13 cellular contexts compared by ENCODE assay signal in genomic region chr11:66259225-66259624, GRCh38. TPM values are rescaled to one million over a fixed set of nuclear protein-coding genes. Genes with fewer than 3 reads are reported as not detected.
A peak's percentile ranks its signal among the peaks of the same experiment; 100 is the strongest.
DNase-seq lines count a peak whose midpoint lies in the region; ATAC-seq, FAIRE-seq and TF ChIP-seq lines count a peak whose summit lies in the region.
"Had no signal": no experiment of that assay in that cellular context is flagged by ENCODE, and none has a peak within 500 bp of the region (broad histone marks: within the 10 kb centered on the region; RNA-seq: fewer than 3 reads in every experiment).

No MANE protein-coding gene starts in this region.

- no peak overlapping the region for H2AFZ ChIP-seq in astrocyte (ENCODE audit: low read depth, low read length)

- CTCF ChIA-PET in Calu3 (lab: Charles Lee) = no interaction called here

- peak overlapping the region; percentile 98 for H3K27ac ChIP-seq in KOPT-K1 (ENCODE audit: low read depth, low read length, poor library complexity, severe bottlenecking)
- H3K27ac ChIP-seq in astrocyte (ENCODE audit: low read depth, low read length) = no peak overlapping the region

- ATAC-seq in natural killer cell treated with Interleukin-12 subunit alpha and Interleukin-12 subunit beta and Interleukin-15 and Interleukin-18, amount 100 ng/mL, for 72 hours = no peak
- no peak for ATAC-seq in HG03025 (IDR thresholded peaks at IDR 0.05; ENCODE audit: low FRiP score, unreplicated experiment)

- intact Hi-C loops in Calu3 (cut with micrococcal nuclease; ENCODE audit: unreplicated experiment) = no loop called here

- no peak for DNase-seq in Calu3
- no peak for DNase-seq in astrocyte (ENCODE audit: low read depth)
- DNase-seq in natural killer cell treated with Interleukin-12 subunit alpha and Interleukin-12 subunit beta and Interleukin-15 and Interleukin-18, amount 100 ng/mL, for 72 hours (ENCODE audit: low spot score) = no peak
- no peak for DNase-seq in stimulated activated CD4-positive, alpha-beta T cell treated with anti-CD3 and anti-CD28 coated beads, Interleukin-4, amount 100 ng/mL, for 1 hour
- DNase-seq in retina = no peak
- DNase-seq: activated CD4-positive, alpha-beta T cell treated with anti-CD3 and anti-CD28 coated beads, Interleukin-2, amount 50 U/mL, for 48 hours; aorta; NCI-H1436; stimulated activated CD4-positive, alpha-beta T cell treated with anti-CD3 and anti-CD28 coated beads, Interleukin-2, amount 100 ng/mL, for 48 hours had no signal

- H3K4me3 Mint-ChIP-seq in Calu3 (ENCODE audit: low read depth, unreplicated experiment) (no peak overlapping the region), astrocyte (ENCODE audit: unreplicated experiment) (peak overlapping the region; percentile 85)
- peak overlapping the region; percentile 93 for H3K4me3 Mint-ChIP-seq in natural killer cell treated with Interleukin-12 subunit alpha and Interleukin-12 subunit beta and Interleukin-15 and Interleukin-18, amount 100 ng/mL, for 72 hours

- H3K36me3 Mint-ChIP-seq in Calu3 (ENCODE audit: insufficient read depth, unreplicated experiment) = peaks cover 58% of the 10 kb centered on the region
- H3K36me3 Mint-ChIP-seq in astrocyte (ENCODE audit: low read depth, unreplicated experiment) = peaks cover 18% of the 10 kb centered on the region
- peaks cover 8% of the 10 kb centered on the region for H3K36me3 Mint-ChIP-seq in natural killer cell treated with Interleukin-12 subunit alpha and Interleukin-12 subunit beta and Interleukin-15 and Interleukin-18, amount 100 ng/mL, for 72 hours

- no peaks in the 10 kb centered on the region for H3K27me3 Mint-ChIP-seq in Calu3 (ENCODE audit: unreplicated experiment)
- no peaks in the 10 kb centered on the region for H3K27me3 Mint-ChIP-seq in astrocyte (ENCODE audit: low read depth, unreplicated experiment)
- no peaks in the 10 kb centered on the region for H3K27me3 Mint-ChIP-seq in natural killer cell treated with Interleukin-12 subunit alpha and Interleukin-12 subunit beta and Interleukin-15 and Interleukin-18, amount 100 ng/mL, for 72 hours

- FAIRE-seq in astrocyte (lab: Jason Lieb, UNC) = no peak
- FAIRE-seq: GM19239 had no signal

- H4K20me1 ChIP-seq in astrocyte (ENCODE audit: insufficient read depth, low read length) = peaks cover 46% of the 10 kb centered on the region

- H3K27ac Mint-ChIP-seq in Calu3 (ENCODE audit: unreplicated experiment) = no peak overlapping the region
- peak overlapping the region; percentile 1 for H3K27ac Mint-ChIP-seq in astrocyte (ENCODE audit: unreplicated experiment)
- peak overlapping the region; percentile 10 to 29 for H3K27ac Mint-ChIP-seq in natural killer cell treated with Interleukin-12 subunit alpha and Interleukin-12 subunit beta and Interleukin-15 and Interleukin-18, amount 100 ng/mL, for 72 hours

- H3K9me3 ChIP-seq in KOPT-K1 (ENCODE audit: insufficient read depth, low read length, poor library complexity, severe bottlenecking) (no peaks in the 10 kb centered on the region), astrocyte (ENCODE audit: insufficient read depth, low read depth, low read length) (no peaks in the 10 kb centered on the region)
- H3K9me3 ChIP-seq: prostate gland had no signal

- H3K4me3 ChIP-seq in astrocyte (ENCODE audit: insufficient read depth, low read depth, low read length) = no peak overlapping the region

- BruUV-seq in Calu3 (replicated peaks; lab: Mats Ljungman, UMichigan) = TSS peak; percentile 58

- H3K4me2 ChIP-seq in astrocyte (ENCODE audit: low read length) = peak overlapping the region; percentile 96

- peaks cover 17% of the 10 kb centered on the region for H3K4me1 ChIP-seq in astrocyte (ENCODE audit: insufficient read depth, low read length)

- peaks cover 25% of the 10 kb centered on the region for H3K79me2 ChIP-seq in astrocyte (ENCODE audit: insufficient read depth, low read length)

- TF ChIP-seq CTCF in Calu3 (IDR thresholded peaks at IDR 0.05; ENCODE audit: unreplicated experiment) = no peak
- no peak for TF ChIP-seq CTCF in astrocyte (IDR thresholded peaks at IDR 0.05; ENCODE audit: insufficient read depth, low read depth, low read length)

- H3K9ac ChIP-seq in astrocyte (ENCODE audit: low read length) = peak overlapping the region; percentile 90

- H3K4me1 Mint-ChIP-seq in Calu3 (ENCODE audit: low read depth, unreplicated experiment) (peaks cover 19% of the 10 kb centered on the region), astrocyte (ENCODE audit: low read depth, unreplicated experiment) (peaks cover 3% of the 10 kb centered on the region)
- peaks cover 16 to 20% of the 10 kb centered on the region in 2 donors for H3K4me1 Mint-ChIP-seq in natural killer cell treated with Interleukin-12 subunit alpha and Interleukin-12 subunit beta and Interleukin-15 and Interleukin-18, amount 100 ng/mL, for 72 hours (ENCODE audit: low read depth in 2 of 2)

- H3K9me3 Mint-ChIP-seq in Calu3 (ENCODE audit: low read depth, unreplicated experiment) = no peaks in the 10 kb centered on the region
- H3K9me3 Mint-ChIP-seq in astrocyte (ENCODE audit: unreplicated experiment) = no peaks in the 10 kb centered on the region
- no peaks in the 10 kb centered on the region for H3K9me3 Mint-ChIP-seq in natural killer cell treated with Interleukin-12 subunit alpha and Interleukin-12 subunit beta and Interleukin-15 and Interleukin-18, amount 100 ng/mL, for 72 hours

- H3K36me3 ChIP-seq in KOPT-K1 (ENCODE audit: insufficient read depth, low read length) (peaks cover 51% of the 10 kb centered on the region), astrocyte (ENCODE audit: insufficient read depth, low read length) (peaks cover 11% of the 10 kb centered on the region)

- no peaks in the 10 kb centered on the region for H3K27me3 ChIP-seq in astrocyte (ENCODE audit: insufficient read depth, low read length)

RNA-seq across cellular contexts. Expression of gene KLC2, which starts 1.7 kb away (rescaled TPM):
- 41.7 and 46.7 TPM in 2 replicates for total RNA-seq in Calu3 (2022)
- 43.1 and 44.8 TPM in 2 replicates for total RNA-seq in astrocyte
- total RNA-seq in natural killer cell treated with Interleukin-12 subunit alpha and Interleukin-12 subunit beta and Interleukin-15 and Interleukin-18, amount 100 ng/mL, for 72 hours = 10 to 100 TPM; 38.0 to 77.2 TPM

RNA-seq across cellular contexts. Expression of gene RAB1B, which starts 9.2 kb away (rescaled TPM):
- 144 and 146 TPM in 2 replicates for total RNA-seq in Calu3 (2022)
- 109 and 120 TPM in 2 replicates for total RNA-seq in astrocyte
- total RNA-seq in natural killer cell treated with Interleukin-12 subunit alpha and Interleukin-12 subunit beta and Interleukin-15 and Interleukin-18, amount 100 ng/mL, for 72 hours = 100 to 1,000 TPM; 139 to 146 TPM

RNA-seq across cellular contexts. Expression of gene CNIH2, which starts 18.8 kb away (rescaled TPM):
- total RNA-seq in Calu3 (2022) (2.9 and 3.5 TPM in 2 replicates), astrocyte (12.2 and 12.3 TPM in 2 replicates)
- total RNA-seq in natural killer cell treated with Interleukin-12 subunit alpha and Interleukin-12 subunit beta and Interleukin-15 and Interleukin-18, amount 100 ng/mL, for 72 hours = 1 to 10 TPM; 1.2 to 2.6 TPM

RNA-seq across cellular contexts. Expression of gene YIF1A, which starts 29.7 kb away (rescaled TPM):
- total RNA-seq in Calu3 (2022) = 98.8 and 106 TPM in 2 replicates
- total RNA-seq in astrocyte = 129 and 159 TPM in 2 replicates
- 10 to 100 TPM; 62.7 to 76.1 TPM for total RNA-seq in natural killer cell treated with Interleukin-12 subunit alpha and Interleukin-12 subunit beta and Interleukin-15 and Interleukin-18, amount 100 ng/mL, for 72 hours

RNA-seq across cellular contexts. Expression of gene TMEM151A, which starts 32.5 kb away (rescaled TPM):
- total RNA-seq in Calu3 (2022) (1.4 and 3.0 TPM in 2 replicates), astrocyte (1.8 and 2.0 TPM in 2 replicates)
- not detected for total RNA-seq in natural killer cell treated with Interleukin-12 subunit alpha and Interleukin-12 subunit beta and Interleukin-15 and Interleukin-18, amount 100 ng/mL, for 72 hours
